28 cellular contexts compared by ENCODE assay signal in genomic region chr2:204306667-204307066, GRCh38.
"Had no signal": no experiment of that assay in that cellular context is flagged by ENCODE, and none has a peak within 500 bp of the region (broad histone marks: within the 10 kb centered on the region; RNA-seq: fewer than 3 reads in every experiment).

No MANE protein-coding gene starts in this region.

- H3K4me2 ChIP-seq: neural progenitor cell had no signal

- H3K9me3 ChIP-seq: heart left ventricle, left lung, lower lobe of right lung, neutrophil, ovary, right atrium auricular region, spleen, transverse colon, uterus had no signal

- H3K4me1 ChIP-seq: heart left ventricle, left lung, lower lobe of right lung, right atrium auricular region, spleen, transverse colon, uterus had no signal

- DNase-seq: heart left ventricle; hypothalamus; immature natural killer cell; kidney; left colon; left lung; lower lobe of right lung; mammary epithelial cell; mesenchymal stem cell; naive thymus-derived CD8-positive, alpha-beta T cell; occipital lobe; ovary; small intestine; spleen; stimulated activated CD4-positive, alpha-beta T cell treated with anti-CD3 and anti-CD28 coated beads, Interleukin-4, amount 100 ng/mL, for 24 hours; stimulated activated naive CD4-positive, alpha-beta T cell; substantia nigra; transverse colon; uterus had no signal

- H3K9me3 Mint-ChIP-seq: immature natural killer cell; naive thymus-derived CD8-positive, alpha-beta T cell; nephron; stimulated activated effector memory CD8-positive, alpha-beta T cell treated with anti-CD3 and anti-CD28 coated beads, Interleukin-12 subunit alpha, Interleukin-12 subunit beta, amount 100 ng/mL, for 72 hours; stimulated activated naive CD8-positive, alpha-beta T cell treated with anti-CD3 and anti-CD28 coated beads, Interleukin-15, Interleukin-2, amounts not matched to agents 100 ng/mL and 50 ng/mL, for 24 hours had no signal

- H3K27ac Mint-ChIP-seq: immature natural killer cell; naive thymus-derived CD8-positive, alpha-beta T cell; nephron; neural progenitor cell; progenitor cell of endocrine pancreas; stimulated activated effector memory CD8-positive, alpha-beta T cell treated with anti-CD3 and anti-CD28 coated beads, Interleukin-12 subunit alpha, Interleukin-12 subunit beta, amount 100 ng/mL, for 72 hours; stimulated activated naive CD8-positive, alpha-beta T cell treated with anti-CD3 and anti-CD28 coated beads, Interleukin-15, Interleukin-2, amounts not matched to agents 100 ng/mL and 50 ng/mL, for 24 hours had no signal

- H3K4me3 ChIP-seq: heart left ventricle, left lung, lower lobe of right lung, neural progenitor cell, ovary, right atrium auricular region, spleen, transverse colon, uterus had no signal

- H3K27me3 ChIP-seq: heart left ventricle, left lung, neural progenitor cell, neutrophil, ovary, right atrium auricular region, spleen, transverse colon, uterus had no signal

- H3K4me1 Mint-ChIP-seq: naive thymus-derived CD8-positive, alpha-beta T cell; stimulated activated effector memory CD8-positive, alpha-beta T cell treated with anti-CD3 and anti-CD28 coated beads, Interleukin-12 subunit alpha, Interleukin-12 subunit beta, amount 100 ng/mL, for 72 hours had no signal

- H3K4me3 Mint-ChIP-seq: immature natural killer cell; naive thymus-derived CD8-positive, alpha-beta T cell; nephron; neural progenitor cell; stimulated activated effector memory CD8-positive, alpha-beta T cell treated with anti-CD3 and anti-CD28 coated beads, Interleukin-12 subunit alpha, Interleukin-12 subunit beta, amount 100 ng/mL, for 72 hours; stimulated activated naive CD8-positive, alpha-beta T cell treated with anti-CD3 and anti-CD28 coated beads, Interleukin-15, Interleukin-2, amounts not matched to agents 100 ng/mL and 50 ng/mL, for 24 hours had no signal

- ATAC-seq: heart left ventricle; left colon; left lung; lower lobe of right lung; naive thymus-derived CD8-positive, alpha-beta T cell; sciatic nerve; stimulated activated effector memory CD8-positive, alpha-beta T cell treated with anti-CD3 and anti-CD28 coated beads, Interleukin-12 subunit alpha, Interleukin-12 subunit beta, amount 100 ng/mL, for 72 hours had no signal

- H3K27ac ChIP-seq: heart left ventricle, left lung, lower lobe of right lung, neural progenitor cell, neutrophil, ovary, right atrium auricular region, spleen, transverse colon, uterus had no signal

- H3K36me3 Mint-ChIP-seq: immature natural killer cell; naive thymus-derived CD8-positive, alpha-beta T cell; neural progenitor cell; stimulated activated effector memory CD8-positive, alpha-beta T cell treated with anti-CD3 and anti-CD28 coated beads, Interleukin-12 subunit alpha, Interleukin-12 subunit beta, amount 100 ng/mL, for 72 hours had no signal

- FAIRE-seq: islet of Langerhans, kidney, small intestine had no signal

- H3K36me3 ChIP-seq: heart left ventricle, left lung, lower lobe of right lung, neural progenitor cell, neutrophil, ovary, right atrium auricular region, spleen, transverse colon, uterus had no signal
